Comparison of ENCODE assay signal across 8 cellular contexts in genomic region chr11:96228472-96228871, GRCh38.
A peak's percentile ranks its signal among the peaks of the same experiment; 100 is the strongest.
DNase-seq lines count a peak whose midpoint lies in the region; TF ChIP-seq lines count a peak whose summit lies in the region.
"Had no signal": no experiment of that assay in that cellular context is flagged by ENCODE, and none has a peak within 500 bp of the region (broad histone marks: within the 10 kb centered on the region; RNA-seq: fewer than 3 reads in every experiment).

No MANE protein-coding gene starts in this region.

- H3K27me3 ChIP-seq in kidney epithelial cell (ENCODE audit: control insufficient read depth, insufficient read depth, low read length), result no peaks in the 10 kb centered on the region

- TF ChIP-seq CTCF in kidney epithelial cell (IDR thresholded peaks at IDR 0.05; ENCODE audit: insufficient read depth, low read length, poor library complexity, severe bottlenecking), result no peak

- peak; percentile 63 for DNase-seq in HPDE6-E6E7 (ENCODE audit: extremely low spot score)
- DNase-seq in astrocyte of the hippocampus (ENCODE audit: low read depth, low spot score), result peak; percentile 97
- DNase-seq in kidney epithelial cell (ENCODE audit: low read depth), result peak; percentile 82
- DNase-seq in stromal cell of bone marrow (ENCODE audit: low read depth), result peak; percentile 57
- no peak for DNase-seq in NCI-H1436 treated with DMSO at 0.1 percent for 48 hours (lab: John Stamatoyannopoulos, UW)
- DNase-seq in putamen (ENCODE audit: low spot score), result no peak
- no peak for DNase-seq in NCI-H146 (lab: John Stamatoyannopoulos, UW)
- DNase-seq: small intestine had no signal

- H3K4me3 ChIP-seq in kidney epithelial cell (ENCODE audit: low read depth, low read length), result no peak overlapping the region

- no peaks in the 10 kb centered on the region for H3K36me3 ChIP-seq in kidney epithelial cell (ENCODE audit: control insufficient read depth, insufficient read depth, low read length)

Comparison
In these comparisons a context has a peak if more than half of its experiments do, and no peak if none do; other contexts are left out.
1. DNase-seq: peak in HPDE6-E6E7 (single experiment), astrocyte of the hippocampus (single experiment), kidney epithelial cell (single experiment) and stromal cell of bone marrow (single experiment); none in NCI-H1436 treated with DMSO at 0.1 percent for 48 hours (single experiment), putamen (single experiment) and NCI-H146 (single experiment).